Comparison of ENCODE assay signal across 12 cellular contexts in the genomic region with DNA sequence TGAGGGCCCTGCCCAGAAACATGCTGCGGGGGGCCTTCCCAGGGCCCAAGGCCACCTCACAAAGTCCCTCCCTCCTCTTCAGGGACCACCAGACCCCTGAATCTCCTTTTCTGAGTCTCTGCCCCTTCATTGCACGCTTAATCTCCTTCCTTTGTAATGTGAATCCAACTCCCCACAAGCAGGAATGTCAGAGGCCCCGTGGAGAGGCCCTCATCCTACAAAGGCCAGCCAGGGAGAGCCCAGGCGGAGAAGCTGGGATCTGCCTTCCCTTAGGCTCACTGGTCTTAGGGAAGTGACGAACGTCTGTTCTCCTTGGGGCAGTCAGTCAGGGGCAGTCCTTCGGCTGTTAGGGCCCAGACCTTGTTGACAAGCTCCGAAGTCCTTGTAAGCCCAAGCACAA. TPM values are rescaled to one million over a fixed set of nuclear protein-coding genes. Genes with fewer than 3 reads are reported as not detected.
A peak's percentile ranks its signal among the peaks of the same experiment; 100 is the strongest.
DNase-seq lines count a peak whose midpoint lies in the region; ATAC-seq and TF ChIP-seq lines count a peak whose summit lies in the region.
"Had no signal": no experiment of that assay in that cellular context is flagged by ENCODE, and none has a peak within 500 bp of the region (broad histone marks: within the 10 kb centered on the region; RNA-seq: fewer than 3 reads in every experiment).

No MANE protein-coding gene starts in this region.

- H3K79me2 ChIP-seq in Loucy (ENCODE audit: insufficient read depth, low read length): peaks cover 62% of the 10 kb centered on the region

- H3K4me3 ChIP-seq in BLaER1 (no peak overlapping the region; the same call in 1 of the 2 replicates), Loucy (ENCODE audit: low read length, poor library complexity, severe bottlenecking) (peak overlapping the region; percentile 28), ectodermal cell (ENCODE audit: insufficient read depth, low read depth, low read length) (no peak overlapping the region), mesodermal cell (ENCODE audit: extremely low read depth, insufficient read depth, low read length, poor library complexity, severe bottlenecking) (no peak overlapping the region), adrenal gland (no peak overlapping the region)
- H3K4me3 ChIP-seq: pancreas had no signal

- H3K27me3 ChIP-seq in BLaER1: no peaks in the 10 kb centered on the region
- no peaks in the 10 kb centered on the region for H3K27me3 ChIP-seq in Loucy (ENCODE audit: insufficient read depth, low read length, poor library complexity, severe bottlenecking)
- H3K27me3 ChIP-seq in ectodermal cell (ENCODE audit: control insufficient read depth, insufficient read depth, low read length, poor library complexity, severe bottlenecking): no peaks in the 10 kb centered on the region
- H3K27me3 ChIP-seq in adrenal gland: no peaks in the 10 kb centered on the region
- H3K27me3 ChIP-seq: BE2C, pancreas had no signal

- 17 to 19% methylated on average over 8 of the region's 8 CpGs for WGBS in ectodermal cell, 2 experiments
- 35 to 45% methylated on average over 6 to 8 of the region's 8 CpGs for whole genome bisulfite sequencing in mesodermal cell (ENCODE audit: insufficient coverage in 2 of 2), 2 experiments
- 61 to 83% (median 70%) methylated on average over 7 to 8 of the region's 8 CpGs for WGBS in adrenal gland, 4 donors

- H3K9me3 ChIP-seq in BLaER1: no peaks in the 10 kb centered on the region
- H3K9me3 ChIP-seq in Loucy (ENCODE audit: insufficient read depth, low read depth, low read length): no peaks in the 10 kb centered on the region
- no peaks in the 10 kb centered on the region for H3K9me3 ChIP-seq in ectodermal cell (ENCODE audit: control insufficient read depth, low read length)
- no peaks in the 10 kb centered on the region for H3K9me3 ChIP-seq in mesodermal cell (ENCODE audit: control insufficient read depth, low read length)
- H3K9me3 ChIP-seq in adrenal gland (replicated peaks in 1 of 3): no peaks in the 10 kb centered on the region
- H3K9me3 ChIP-seq: BE2C, pancreas had no signal

- H3K9ac ChIP-seq in BLaER1: peak overlapping the region; percentile 73
- peak overlapping the region; percentile 95 for H3K9ac ChIP-seq in Loucy (ENCODE audit: low read depth, low read length, poor library complexity, severe bottlenecking)

- TF ChIP-seq CTCF in Loucy (conservative IDR thresholded peaks at IDR 0.05; ENCODE audit: low read length): no peak
- no peak for TF ChIP-seq CTCF in adrenal gland (IDR thresholded peaks at IDR 0.05)

- H2AFZ ChIP-seq in Loucy (ENCODE audit: low read length): no peak overlapping the region

- DNase-seq in stimulated activated CD4-positive, alpha-beta T cell treated with anti-CD3 and anti-CD28 coated beads, Interleukin-15, amount 100 ng/mL, for 24 hours: no peak
- DNase-seq in adrenal gland: no peak
- DNase-seq: BE2C, SIG-M5 had no signal

- H3K4me1 ChIP-seq in BLaER1: peaks cover 100% of the 10 kb centered on the region
- peaks cover 84% of the 10 kb centered on the region for H3K4me1 ChIP-seq in Loucy (ENCODE audit: insufficient read depth, low read length, poor library complexity, severe bottlenecking)
- peaks cover 38% of the 10 kb centered on the region for H3K4me1 ChIP-seq in ectodermal cell (ENCODE audit: control insufficient read depth, insufficient read depth, low read length)
- H3K4me1 ChIP-seq in mesodermal cell (ENCODE audit: control insufficient read depth, insufficient read depth, low read length, poor library complexity, severe bottlenecking): peaks cover 8% of the 10 kb centered on the region
- no peaks in the 10 kb centered on the region for H3K4me1 ChIP-seq in adrenal gland (replicated peaks in 1 of 2)
- H3K4me1 ChIP-seq: BE2C, pancreas had no signal

- TF ChIP-seq POLR2A in GM18505 (IDR thresholded peaks at IDR 0.05; ENCODE audit: borderline replicate concordance, extremely low read depth, insufficient read depth, insufficient read length) (no peak), adrenal gland (IDR thresholded peaks at IDR 0.05) (no peak)

- ATAC-seq in GM18505 (IDR thresholded peaks at IDR 0.05; ENCODE audit: unreplicated experiment) (no peak), HG03139 (IDR thresholded peaks at IDR 0.05; ENCODE audit: unreplicated experiment) (no peak)
- ATAC-seq: pancreas had no signal

- intact Hi-C loops in adrenal gland (cut with DNase I): no loop called here

- H3K9me2 ChIP-seq in Loucy (replicated peaks; ENCODE audit: low read depth, low read length): no peaks in the 10 kb centered on the region

- H3K27ac ChIP-seq in BLaER1 (peak overlapping the region; percentile 88), ectodermal cell (ENCODE audit: insufficient read depth, low read depth, low read length, poor library complexity, severe bottlenecking) (peak overlapping the region; percentile 62), mesodermal cell (ENCODE audit: low read depth, low read length, severe bottlenecking) (peak overlapping the region; percentile 64), adrenal gland (peak overlapping the region in 2 of 5 donors; percentile 1 to 34)
- H3K27ac ChIP-seq: pancreas had no signal

- H3K36me3 ChIP-seq in BLaER1: peaks cover 6% of the 10 kb centered on the region; the same call in 1 of the 2 replicates
- peaks cover 14% of the 10 kb centered on the region; the same call in 1 of the 2 replicates for H3K36me3 ChIP-seq in Loucy (ENCODE audit: insufficient read depth, low read length)
- H3K36me3 ChIP-seq in ectodermal cell (ENCODE audit: control insufficient read depth, insufficient read depth, low read length): no peaks in the 10 kb centered on the region
- H3K36me3 ChIP-seq in mesodermal cell (ENCODE audit: control insufficient read depth, insufficient read depth, low read length): no peaks in the 10 kb centered on the region
- H3K36me3 ChIP-seq in adrenal gland (replicated peaks in 1 of 2): peaks cover 0 to 22% of the 10 kb centered on the region in 2 donors
- H3K36me3 ChIP-seq: BE2C, pancreas had no signal

- H3K4me2 ChIP-seq in BLaER1 (peak overlapping the region; percentile 88), Loucy (ENCODE audit: low read depth, low read length, poor library complexity, severe bottlenecking) (peak overlapping the region; percentile 87)

- H4K20me1 ChIP-seq in BLaER1 (no peaks in the 10 kb centered on the region), Loucy (ENCODE audit: insufficient read depth, low read length, poor library complexity, severe bottlenecking) (peaks cover 3% of the 10 kb centered on the region)

- H3F3A ChIP-seq in Loucy (ENCODE audit: low read depth): no peaks in the 10 kb centered on the region

RNA-seq across cellular contexts. Expression of gene SMIM33, which starts 2.3 kb away (rescaled TPM):
- not detected for polyA plus RNA-seq in ectodermal cell (2013, experiment 1 of 4)
- polyA plus RNA-seq in ectodermal cell (2013, experiment 2 of 4): not detected
- not detected for polyA plus RNA-seq in ectodermal cell (2013, experiment 3 of 4)
- polyA plus RNA-seq in ectodermal cell (2013, experiment 4 of 4): not detected
- not detected for polyA plus RNA-seq in mesodermal cell (2013, experiment 1 of 2)
- not detected for polyA plus RNA-seq in mesodermal cell (2013, experiment 2 of 2)
- not detected for total RNA-seq in adrenal gland
- not detected for polyA plus RNA-seq in adrenal gland
- total RNA-seq: cerebellum, pancreas had no signal
- polyA plus RNA-seq: pancreas had no signal

RNA-seq across cellular contexts. Expression of gene STING1, which starts 9.5 kb away (rescaled TPM):
- polyA plus RNA-seq in ectodermal cell (2013, experiment 1 of 4): 0.37 TPM
- 0.60 TPM for polyA plus RNA-seq in ectodermal cell (2013, experiment 2 of 4)
- polyA plus RNA-seq in ectodermal cell (2013, experiment 3 of 4): 0.21 TPM
- polyA plus RNA-seq in ectodermal cell (2013, experiment 4 of 4): 0.24 TPM
- 2.9 TPM for polyA plus RNA-seq in mesodermal cell (2013, experiment 1 of 2)
- polyA plus RNA-seq in mesodermal cell (2013, experiment 2 of 2): 1.9 TPM
- 10 to 100 TPM; 29.4 to 63.9 (median 39.0) TPM for total RNA-seq in adrenal gland
- 10 to 100 TPM; 21.2 to 33.5 (median 28.2) TPM for polyA plus RNA-seq in adrenal gland

RNA-seq across cellular contexts. Expression of gene ECSCR, which starts 10.6 kb away (rescaled TPM):
- 0.41 TPM for polyA plus RNA-seq in ectodermal cell (2013, experiment 1 of 4)
- polyA plus RNA-seq in ectodermal cell (2013, experiment 2 of 4): 0.69 TPM
- polyA plus RNA-seq in ectodermal cell (2013, experiment 3 of 4): 0.48 TPM
- polyA plus RNA-seq in ectodermal cell (2013, experiment 4 of 4): 0.89 TPM
- polyA plus RNA-seq in mesodermal cell (2013, experiment 1 of 2): 74.5 TPM
- 41.8 TPM for polyA plus RNA-seq in mesodermal cell (2013, experiment 2 of 2)
- total RNA-seq in adrenal gland: 10 to 100 TPM in 6 of 8 donors, 1 to 10 TPM in 2; 4.6 to 15.2 (median 10.7) TPM
- 10 to 100 TPM in 2 of 3 donors, 1 to 10 TPM in 1; 9.8 to 24.8 (median 18.4) TPM for polyA plus RNA-seq in adrenal gland

RNA-seq across cellular contexts. Expression of gene DNAJC18, which starts 33.8 kb away (rescaled TPM):
- 35.7 TPM for polyA plus RNA-seq in ectodermal cell (2013, experiment 1 of 4)
- polyA plus RNA-seq in ectodermal cell (2013, experiment 2 of 4): 38.1 TPM
- 30.8 TPM for polyA plus RNA-seq in ectodermal cell (2013, experiment 3 of 4)
- polyA plus RNA-seq in ectodermal cell (2013, experiment 4 of 4): 28.2 TPM
- polyA plus RNA-seq in mesodermal cell (2013, experiment 1 of 2): 34.9 TPM
- polyA plus RNA-seq in mesodermal cell (2013, experiment 2 of 2): 45.0 TPM
- total RNA-seq in adrenal gland: 10 to 100 TPM in 4 of 8 donors, 1 to 10 TPM in 4; 6.5 to 16.2 (median 9.6) TPM
- 1 to 10 TPM; 4.9 to 8.1 (median 5.9) TPM for polyA plus RNA-seq in adrenal gland
